In genomic region chr10:128863411-128863810, GRCh38 we compare ENCODE assay signal across 22 cellular contexts.
"Had no signal": no experiment of that assay in that cellular context is flagged by ENCODE, and none has a peak within 500 bp of the region (broad histone marks: within the 10 kb centered on the region; RNA-seq: fewer than 3 reads in every experiment).

No MANE protein-coding gene starts in this region.

- DNase-seq: central memory CD4-positive, alpha-beta T cell; effector memory CD4-positive, alpha-beta T cell; esophagus squamous epithelium; foreskin melanocyte; left ventricle myocardium superior; mesenchymal stem cell; midbrain; naive thymus-derived CD8-positive, alpha-beta T cell; nephron progenitor cell; occipital lobe; ovary; posterior cingulate gyrus; sigmoid colon; stimulated activated CD4-positive, alpha-beta T cell treated with anti-CD3 and anti-CD28 coated beads, Interleukin-2, amount 100 ng/mL, for 24 hours; stimulated activated CD4-positive, alpha-beta T cell treated with anti-CD3 and anti-CD28 coated beads, Interleukin-4, amount 100 ng/mL, for 24 hours; stimulated activated naive CD8-positive, alpha-beta T cell treated with anti-CD3 and anti-CD28 coated beads, Interleukin-15, Interleukin-2, amounts not matched to agents 100 U/mL and 50 U/mL, for 24 hours; substantia nigra; testis; tibial artery had no signal

- H3K27me3 Mint-ChIP-seq: dendritic cell treated with granulocyte-macrophage colony-stimulating factor and Interleukin-4, amounts not matched to agents 40 ng/mL and 50 ng/mL, for 4 days had no signal

- H3K9me3 Mint-ChIP-seq: dendritic cell treated with granulocyte-macrophage colony-stimulating factor and Interleukin-4, amounts not matched to agents 40 ng/mL and 50 ng/mL, for 4 days; naive thymus-derived CD8-positive, alpha-beta T cell; nephron progenitor cell; stimulated activated effector memory CD8-positive, alpha-beta T cell treated with anti-CD3 and anti-CD28 coated beads, Interleukin-12 subunit alpha, Interleukin-12 subunit beta, amount 100 ng/mL, for 72 hours had no signal

- H3K4me3 Mint-ChIP-seq: dendritic cell treated with granulocyte-macrophage colony-stimulating factor and Interleukin-4, amounts not matched to agents 40 ng/mL and 50 ng/mL, for 4 days; naive thymus-derived CD8-positive, alpha-beta T cell; nephron progenitor cell; stimulated activated effector memory CD8-positive, alpha-beta T cell treated with anti-CD3 and anti-CD28 coated beads, Interleukin-12 subunit alpha, Interleukin-12 subunit beta, amount 100 ng/mL, for 72 hours; type B pancreatic cell had no signal

- H3K4me3 ChIP-seq: esophagus squamous epithelium, ovary, sigmoid colon, testis, tibial artery had no signal

- H3K4me1 Mint-ChIP-seq: naive thymus-derived CD8-positive, alpha-beta T cell; stimulated activated effector memory CD8-positive, alpha-beta T cell treated with anti-CD3 and anti-CD28 coated beads, Interleukin-12 subunit alpha, Interleukin-12 subunit beta, amount 100 ng/mL, for 72 hours had no signal

- H3K36me3 Mint-ChIP-seq: naive thymus-derived CD8-positive, alpha-beta T cell; stimulated activated effector memory CD8-positive, alpha-beta T cell treated with anti-CD3 and anti-CD28 coated beads, Interleukin-12 subunit alpha, Interleukin-12 subunit beta, amount 100 ng/mL, for 72 hours; type B pancreatic cell had no signal

- H3K27ac Mint-ChIP-seq: dendritic cell treated with granulocyte-macrophage colony-stimulating factor and Interleukin-4, amounts not matched to agents 40 ng/mL and 50 ng/mL, for 4 days; nephron progenitor cell; stimulated activated effector memory CD8-positive, alpha-beta T cell treated with anti-CD3 and anti-CD28 coated beads, Interleukin-12 subunit alpha, Interleukin-12 subunit beta, amount 100 ng/mL, for 72 hours; type B pancreatic cell had no signal

- ATAC-seq: left ventricle myocardium superior; naive thymus-derived CD8-positive, alpha-beta T cell; stimulated activated naive CD8-positive, alpha-beta T cell treated with anti-CD3 and anti-CD28 coated beads, Interleukin-15, Interleukin-2, amounts not matched to agents 100 U/mL and 50 U/mL, for 24 hours had no signal
